Comparison of ENCODE assay signal across 1 cellular context in genomic region chr10:100374137-100374655, GRCh38.
A peak's percentile ranks its signal among the peaks of the same experiment; 100 is the strongest.
TF ChIP-seq lines count a peak whose summit lies in the region.

No MANE protein-coding gene starts in this region.

TF ChIP-seq in K562, 482 proteins besides CTCF, POLR2A, EP300 and RAD21 (continued from another document and continues in another):
- TF ChIP-seq CLOCK (CRISPR knock-in tag; IDR thresholded peaks at IDR 0.05; ENCODE audit: borderline replicate concordance) (no peak), ZMIZ1 (IDR thresholded peaks at IDR 0.05; ENCODE audit: low read depth in 2 of 2, low read length in 2 of 2) (no peak), ZBTB43 (CRISPR knock-in tag; IDR thresholded peaks at IDR 0.05) (no peak), USF1 (CRISPR knock-in tag; IDR thresholded peaks at IDR 0.05) (no peak), ZNF3 (CRISPR knock-in tag; IDR thresholded peaks at IDR 0.05) (no peak), COPS2 (conservative IDR thresholded peaks at IDR 0.05) (no peak), ZNF707 (CRISPR knock-in tag; conservative IDR thresholded peaks at IDR 0.05) (no peak), RBM25 (IDR thresholded peaks at IDR 0.05; ENCODE audit: low read depth, low read length, severe bottlenecking) (no peak), ZBTB26 (CRISPR knock-in tag; IDR thresholded peaks at IDR 0.05) (peak; percentile 83; the same call in 1 of the 2 replicates), TEAD2 (tag; IDR thresholded peaks at IDR 0.05) (no peak), TCF7 (IDR thresholded peaks at IDR 0.05; ENCODE audit: borderline replicate concordance) (no peak), DDX20 (tag; IDR thresholded peaks at IDR 0.05; ENCODE audit: low read depth) (no peak), SOX6 (IDR thresholded peaks at IDR 0.05) (peak; percentile 79; the same call in 1 of the 2 replicates), MAFG (tag; conservative IDR thresholded peaks at IDR 0.05) (no peak), GABPA (tag; conservative IDR thresholded peaks at IDR 0.05; ENCODE audit: low read depth) (no peak; the same call in 1 of the 2 replicates), PKNOX1 (IDR thresholded peaks at IDR 0.05) (no peak; the same call in 1 of the 2 replicates), E2F4 (CRISPR knock-in tag; IDR thresholded peaks at IDR 0.05; ENCODE audit: low read depth) (no peak), KLF6 (CRISPR knock-in tag; IDR thresholded peaks at IDR 0.05; ENCODE audit: borderline replicate concordance) (no peak), NKRF (IDR thresholded peaks at IDR 0.05; ENCODE audit: borderline replicate concordance) (no peak), HDAC1 (IDR thresholded peaks at IDR 0.05) (peak in 1 of 2 experiments; percentile 45; a peak in 2 of 4 replicates), ZBTB8A (IDR thresholded peaks at IDR 0.05; ENCODE audit: partially characterized antibody) (no peak), FOXA3 (CRISPR knock-in tag; conservative IDR thresholded peaks at IDR 0.05 in 1 of 2, IDR thresholded peaks at IDR 0.05 in 1 of 2) (no peak), ZNF124 (CRISPR knock-in tag; IDR thresholded peaks at IDR 0.05) (no peak), ZBTB17 (CRISPR knock-in tag; IDR thresholded peaks at IDR 0.05) (no peak), CHCHD3 (CRISPR knock-in tag; IDR thresholded peaks at IDR 0.05) (no peak), CAMTA2 (CRISPR knock-in tag; conservative IDR thresholded peaks at IDR 0.05) (no peak), FOSL1 (tag; conservative IDR thresholded peaks at IDR 0.05) (no peak), TAF7 (tag; IDR thresholded peaks at IDR 0.05) (peak; percentile 45; the same call in 1 of the 2 replicates), TCFL5 (CRISPR knock-in tag; conservative IDR thresholded peaks at IDR 0.05) (no peak), ARID3A (IDR thresholded peaks at IDR 0.05; ENCODE audit: borderline replicate concordance, low read depth, low read length) (peak; percentile 29; the same call in 1 of the 2 replicates), ZNF174 (CRISPR knock-in tag; IDR thresholded peaks at IDR 0.05) (no peak), ZBTB1 (CRISPR knock-in tag; IDR thresholded peaks at IDR 0.05; ENCODE audit: borderline replicate concordance, low read depth) (no peak), POLR2AphosphoS5 (IDR thresholded peaks at IDR 0.05; ENCODE audit: control insufficient read depth, insufficient read depth, low read depth, low read length) (peak; percentile 55; the same call in 1 of the 2 replicates), FOXJ3 (CRISPR knock-in tag; IDR thresholded peaks at IDR 0.05) (no peak), PREB (CRISPR knock-in tag; IDR thresholded peaks at IDR 0.05) (no peak), SMARCC2 (IDR thresholded peaks at IDR 0.05; ENCODE audit: low read depth) (no peak), FOXA1 (IDR thresholded peaks at IDR 0.05; ENCODE audit: borderline replicate concordance) (no peak), ZNF639 (CRISPR knock-in tag; conservative IDR thresholded peaks at IDR 0.05 in 1 of 2, IDR thresholded peaks at IDR 0.05 in 1 of 2) (no peak), ZNF696 (CRISPR knock-in tag; conservative IDR thresholded peaks at IDR 0.05) (no peak), THRAP3 (IDR thresholded peaks at IDR 0.05; ENCODE audit: borderline replicate concordance) (no peak; the same call in 1 of the 2 replicates), E2F1 (CRISPR knock-in tag; IDR thresholded peaks at IDR 0.05) (no peak), ZNF561 (CRISPR knock-in tag; conservative IDR thresholded peaks at IDR 0.05) (no peak), ILF3 (IDR thresholded peaks at IDR 0.05; ENCODE audit: borderline replicate concordance) (no peak)
